In the genomic region with DNA sequence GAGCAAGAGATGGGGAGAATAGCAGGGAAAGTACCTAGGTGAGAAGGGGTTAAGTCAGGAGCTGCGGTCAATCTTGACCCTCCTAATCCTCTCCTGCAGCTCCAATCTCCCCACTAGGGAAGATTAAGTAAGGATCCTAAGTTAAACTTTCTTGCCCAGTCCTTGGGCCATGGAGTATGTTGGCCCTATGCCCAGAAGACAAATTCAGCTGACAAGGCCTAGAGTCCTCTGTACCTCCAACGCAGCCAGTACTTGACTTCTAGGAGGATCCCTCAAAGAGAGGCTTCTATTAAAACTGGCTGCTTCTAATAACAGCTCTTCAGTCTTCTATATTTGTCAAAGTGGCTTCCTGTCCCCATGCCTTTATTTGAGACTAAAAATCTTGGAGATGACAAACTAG, we compare ENCODE assay signal across 32 cellular contexts. TPM values are rescaled to one million over a fixed set of nuclear protein-coding genes. Genes with fewer than 3 reads are reported as not detected.
"Had no signal": no experiment of that assay in that cellular context is flagged by ENCODE, and none has a peak within 500 bp of the region (broad histone marks: within the 10 kb centered on the region; RNA-seq: fewer than 3 reads in every experiment).

No MANE protein-coding gene starts in this region.

- H3K27me3 ChIP-seq: pancreas, sigmoid colon, upper lobe of left lung, uterus had no signal

- H3K4me1 ChIP-seq: sigmoid colon, stomach, tibial nerve, upper lobe of left lung, uterus had no signal

- H3K9me3 ChIP-seq: heart right ventricle, neutrophil, pancreas, sigmoid colon, stomach, tibial nerve, upper lobe of left lung, uterus had no signal

- H3K27ac ChIP-seq: dorsolateral prefrontal cortex, epithelial cell of prostate, heart right ventricle, neutrophil, pancreas, sigmoid colon, stomach, tibial nerve, upper lobe of left lung, uterus had no signal

- H3K4me3 ChIP-seq: dorsolateral prefrontal cortex, heart right ventricle, lung, pancreas, sigmoid colon, stomach, tibial nerve, upper lobe of left lung, uterus had no signal

- DNase-seq: cerebellar nuclear complex; dorsolateral prefrontal cortex; effector CD4-positive, alpha-beta T cell; foreskin melanocyte; glutamatergic neuron; heart right ventricle; hippocampal formation; kidney glomerular epithelial cell; left colon; pancreas; sigmoid colon; stimulated activated CD4-positive, alpha-beta T cell treated with anti-CD3 and anti-CD28 coated beads, Interleukin-2, amount 100 ng/mL, for 24 hours; stimulated activated CD4-positive, alpha-beta T cell treated with anti-CD3 and anti-CD28 coated beads, Interleukin-4, amount 100 ng/mL, for 24 hours; stimulated activated naive CD4-positive, alpha-beta T cell treated with Interleukin-2 at 50 U/mL for 16 hours; stomach; upper lobe of left lung; uterus had no signal

- ATAC-seq: esophagus mucosa; heart right ventricle; left colon; stimulated activated effector memory CD8-positive, alpha-beta T cell treated with anti-CD3 and anti-CD28 coated beads, Interleukin-12 subunit alpha, Interleukin-12 subunit beta, amount 100 ng/mL, for 72 hours had no signal

- H3K36me3 ChIP-seq: heart right ventricle, neutrophil, pancreas, sigmoid colon, stomach, tibial nerve, upper lobe of left lung, uterus had no signal

RNA-seq across cellular contexts. Expression of a gene that starts 1.4 kb away (rescaled TPM):
- total RNA-seq: esophagus mucosa; fibroblast of lung; heart right ventricle; mononuclear cell; natural killer cell treated with Interleukin-12 subunit alpha and Interleukin-12 subunit beta and Interleukin-15 and Interleukin-18, amount 100 ng/mL, for 72 hours; neural crest cell; posterior vena cava; pulmonary artery endothelial cell; sigmoid colon; temporal lobe had no signal

RNA-seq across cellular contexts. Expression of a gene that starts 18.5 kb away (rescaled TPM):
- total RNA-seq: esophagus mucosa; fibroblast of lung; heart right ventricle; left colon; lung; mononuclear cell; natural killer cell treated with Interleukin-12 subunit alpha and Interleukin-12 subunit beta and Interleukin-15 and Interleukin-18, amount 100 ng/mL, for 72 hours; neural crest cell; pancreas; pulmonary artery endothelial cell; sigmoid colon; skeletal muscle tissue; stomach; subcutaneous adipose tissue; tibial nerve; upper lobe of left lung; uterus had no signal
- polyA plus RNA-seq: fibroblast of lung, lung, stomach had no signal
